1 cellular context compared by ENCODE assay signal in genomic region chr10:73908853-73909611, GRCh38.
TF ChIP-seq lines count a peak whose summit lies in the region.

No MANE protein-coding gene starts in this region.

TF ChIP-seq in H1, 55 proteins besides CTCF, POLR2A, EP300 and RAD21:
- TF ChIP-seq RFX5 (IDR thresholded peaks at IDR 0.05; ENCODE audit: borderline replicate concordance, low read depth, low read length) (no peak), BACH1 (IDR thresholded peaks at IDR 0.05; ENCODE audit: low read length) (no peak), HDAC2 (IDR thresholded peaks at IDR 0.05; ENCODE audit: borderline replicate concordance in 1 of 2, low read depth in 2 of 2, low read length in 2 of 2) (no peak), POU5F1 (IDR thresholded peaks at IDR 0.05; ENCODE audit: low read depth, low read length) (no peak)
